ENCODE assay signal across 8 cellular contexts in the genomic region with DNA sequence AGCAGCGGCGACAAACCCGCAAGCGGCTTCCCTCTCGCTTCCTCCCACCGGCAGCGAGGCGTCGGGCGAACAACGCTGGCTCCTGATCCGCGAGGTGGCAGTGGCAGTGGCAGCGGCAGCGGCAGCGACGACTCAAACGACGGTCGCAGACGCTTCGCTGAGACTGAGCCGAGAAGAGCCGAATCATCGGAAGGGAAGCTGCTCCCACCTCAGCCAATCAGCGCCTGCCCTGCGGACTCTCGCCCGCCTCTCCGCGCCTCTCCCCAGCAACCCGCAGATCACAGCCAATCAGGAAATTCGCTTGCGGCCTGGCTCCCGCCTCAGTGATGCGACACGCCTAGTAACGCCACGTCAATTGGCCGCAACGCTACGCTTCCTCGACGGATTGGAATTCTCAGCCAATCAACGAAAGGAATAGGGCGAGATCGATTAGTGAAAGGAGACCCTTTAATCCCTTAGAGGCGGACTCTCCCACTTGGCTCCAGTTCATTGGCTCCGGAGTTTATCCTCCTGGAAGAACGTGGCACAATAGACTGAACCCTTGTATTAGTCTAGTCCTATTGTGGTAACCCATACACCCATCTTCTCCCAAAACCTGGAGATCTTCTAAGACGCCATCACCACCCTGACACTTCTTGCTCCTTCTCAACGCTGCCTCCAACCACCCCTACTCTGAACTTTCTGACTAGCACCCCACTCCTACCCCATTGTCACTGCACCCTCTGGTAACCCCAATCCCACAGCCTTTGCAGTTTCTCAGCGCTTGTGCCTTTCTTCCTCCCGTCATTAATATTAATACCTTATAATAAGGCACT. TPM values are rescaled to one million over a fixed set of nuclear protein-coding genes. Genes with fewer than 3 reads are reported as not detected.
DNase-seq lines count a peak whose midpoint lies in the region; ATAC-seq and TF ChIP-seq lines count a peak whose summit lies in the region.

Gene VCP (minus strand): TSS at position 165 of the 815 bp plus-strand sequence. CDS start 272 bp downstream, outside the sequence.

- H3K27me3 ChIP-seq in Panc1 (ENCODE audit: control insufficient read depth, insufficient read depth, low read length) (no peaks in the 10 kb centered on the region), mucosa of rectum (ENCODE audit: control insufficient read depth in 2 of 2, insufficient read depth in 2 of 2, low read length in 2 of 2) (no peaks in the 10 kb centered on the region)

- ATAC-seq in GM21723 (IDR thresholded peaks at IDR 0.05; ENCODE audit: unreplicated experiment) (peak; percentile 88), Panc1 (peak; percentile 94)
- ATAC-seq in activated T-cell treated with anti-CD3 and anti-CD28 coated beads, Interleukin-2, amount 50 U/mL, for 4 hours = peak; percentile 89 to 91

- H3K4me1 Mint-ChIP-seq in activated T-cell treated with anti-CD3 and anti-CD28 coated beads, Interleukin-2, amount 50 U/mL, for 4 hours (ENCODE audit: low read depth) = peaks cover 45% of the 10 kb centered on the region

- H3K9me3 ChIP-seq in Panc1 (ENCODE audit: control insufficient read depth, insufficient read depth, low read depth, low read length) (no peaks in the 10 kb centered on the region), mucosa of rectum (ENCODE audit: control insufficient read depth in 2 of 2, low read length in 2 of 2) (no peaks in the 10 kb centered on the region)

- intact Hi-C loops in Panc1 (cut with micrococcal nuclease; ENCODE audit: unreplicated experiment) = no loop called here

- peak within 1 kb of the TSS; percentile 94 to 98 for H3K9ac ChIP-seq in mucosa of rectum (ENCODE audit: low read depth in 1 of 2, low read length in 2 of 2)

- peaks cover 22% of the 10 kb centered on the region for H3K4me1 ChIP-seq in Panc1 (ENCODE audit: control insufficient read depth, insufficient read depth, low read length)
- H3K4me1 ChIP-seq in mucosa of rectum (ENCODE audit: control insufficient read depth in 2 of 2, insufficient read depth in 2 of 2, low read length in 2 of 2) = peaks cover 20 to 24% of the 10 kb centered on the region in 2 donors

- DNase-seq in DMS53 (lab: John Stamatoyannopoulos, UW) (peak; percentile 98), KG1 (lab: John Stamatoyannopoulos, UW) (peak; percentile 94), Panc1 (ENCODE audit: low read depth, low spot score) (peak; percentile 91), erythroblast (lab: John Stamatoyannopoulos, UW) (peak; percentile 99)
- peak; percentile 95 for DNase-seq in activated T-cell treated with anti-CD3 and anti-CD28 coated beads, Interleukin-2, amount 50 U/mL, for 4 hours
- DNase-seq in stimulated activated CD8-positive, alpha-beta memory T cell treated with anti-CD3 and anti-CD28 coated beads, Interleukin-7, amount 100 ng/mL, for 1 hour (ENCODE audit: low read depth in 2 of 2) = peak; percentile 91 to 93

- CTCF ChIA-PET in Panc1 (lab: Charles Lee) = no interaction called here

- POLR2A ChIA-PET in Panc1 (lab: Charles Lee) = interaction anchor here (0.6 to 1.4 kb wide), 3 partner anchors 11 to 58 kb away, joined by 4 to 15 read pairs (median 9); partner anchors contain the start of gene STOML2

- peaks cover 48% of the 10 kb centered on the region for H3K36me3 Mint-ChIP-seq in activated T-cell treated with anti-CD3 and anti-CD28 coated beads, Interleukin-2, amount 50 U/mL, for 4 hours (ENCODE audit: insufficient read depth)

- no peaks in the 10 kb centered on the region for H3K9me3 Mint-ChIP-seq in activated T-cell treated with anti-CD3 and anti-CD28 coated beads, Interleukin-2, amount 50 U/mL, for 4 hours

- no peak for TF ChIP-seq CTCF in Panc1 (IDR thresholded peaks at IDR 0.05)

- H3K4me3 Mint-ChIP-seq in activated T-cell treated with anti-CD3 and anti-CD28 coated beads, Interleukin-2, amount 50 U/mL, for 4 hours = peak within 1 kb of the TSS; percentile 94

- peak within 1 kb of the TSS; percentile 68 to 93 for H3K4me3 ChIP-seq in Panc1 (ENCODE audit: low read depth in 2 of 2, low read length in 2 of 2)
- peak within 1 kb of the TSS; percentile 86 to 92 for H3K4me3 ChIP-seq in mucosa of rectum (ENCODE audit: low read length in 2 of 2)

- in situ Hi-C loops in Panc1 (cut with HindIII; ENCODE audit: low pct_unique_long_range_greater_than_20kb, low sequenced_read_pairs) = no loop called here

- TF ChIP-seq POLR2A in erythroblast (IDR thresholded peaks at IDR 0.05; ENCODE audit: low read length) = peak; percentile 97

- H3K27ac ChIP-seq in Panc1 (ENCODE audit: low read length) (peak within 1 kb of the TSS; percentile 98), mucosa of rectum (ENCODE audit: low read depth in 2 of 2, low read length in 2 of 2) (peak within 1 kb of the TSS; percentile 100)

- no TSS peak for BruUV-seq in Panc1 (replicated peaks; lab: Mats Ljungman, UMichigan)

- H3K36me3 ChIP-seq in Panc1 (ENCODE audit: control insufficient read depth, insufficient read depth, low read length) (peaks cover 5% of the 10 kb centered on the region), mucosa of rectum (ENCODE audit: control insufficient read depth in 2 of 2, insufficient read depth in 2 of 2, low read length in 2 of 2) (peaks cover 15 to 18% of the 10 kb centered on the region in 2 donors)

- H3K27me3 Mint-ChIP-seq in activated T-cell treated with anti-CD3 and anti-CD28 coated beads, Interleukin-2, amount 50 U/mL, for 4 hours (ENCODE audit: low read depth) = no peaks in the 10 kb centered on the region

RNA-seq across cellular contexts. Expression of gene VCP, which starts in this region (rescaled TPM):
- 472 TPM for total RNA-seq in Panc1 (2021; ENCODE audit: unreplicated experiment)
- polyA plus RNA-seq in Panc1 (2012; ENCODE audit: insufficient read length) = 419 TPM
- total RNA-seq in activated T-cell treated with anti-CD3 and anti-CD28 coated beads, Interleukin-2, amount 50 U/mL, for 4 hours = 100 to 1,000 TPM; 455 to 543 (median 484) TPM

Comparison
In these comparisons a context has a peak if more than half of its experiments do, and no peak if none do; other contexts are left out.
1. Peak in every context shown above with its lines: DNase-seq, ATAC-seq, H3K4me3 ChIP-seq and H3K27ac ChIP-seq.